In the genomic region with DNA sequence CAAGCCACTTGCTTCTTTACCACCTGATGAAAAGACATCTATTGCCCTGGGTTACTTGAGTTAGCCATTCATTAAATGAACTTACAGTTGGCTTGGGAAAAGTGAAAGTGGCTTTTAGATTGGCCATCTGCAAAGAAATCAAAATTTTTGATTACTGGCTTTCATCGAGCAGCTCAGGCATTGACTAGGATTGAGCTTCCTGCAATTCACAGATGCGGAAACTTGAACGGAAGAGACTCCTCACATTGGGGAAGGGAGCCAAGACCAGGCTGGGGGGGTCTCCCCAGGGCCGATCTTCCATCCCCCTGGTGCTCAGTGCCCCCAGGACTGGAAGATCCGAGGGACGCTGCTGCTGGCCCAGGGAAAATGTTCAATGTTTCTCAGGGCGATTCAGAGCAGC, we compare ENCODE assay signal across 25 cellular contexts.
A peak's percentile ranks its signal among the peaks of the same experiment; 100 is the strongest.
DNase-seq lines count a peak whose midpoint lies in the region; ATAC-seq and TF ChIP-seq lines count a peak whose summit lies in the region.
"Had no signal": no experiment of that assay in that cellular context is flagged by ENCODE, and none has a peak within 500 bp of the region (broad histone marks: within the 10 kb centered on the region; RNA-seq: fewer than 3 reads in every experiment).

No MANE protein-coding gene starts in this region.

- DNase-seq in heart left ventricle = no peak
- no peak for DNase-seq in Right ventricle myocardium inferior (ENCODE audit: missing footprints)
- DNase-seq in dermis microvascular lymphatic vessel endothelial cell (ENCODE audit: low read depth in 2 of 2) = peak; percentile 5 to 64
- no peak for DNase-seq in neuronal stem cell (ENCODE audit: low spot score)
- no peak for DNase-seq in AG08396 (ENCODE audit: low spot score)
- no peak for DNase-seq in HFFc6
- no peak for DNase-seq in NCI-H1694 treated with DMSO at 0.1 percent for 48 hours (lab: John Stamatoyannopoulos, UW)
- DNase-seq: ACHN, EL, GF-D8, KG1, NCI-H1092 treated with DMSO at 0.1 percent for 48 hours, NCI-H146, NCI-H2029 treated with DMSO at 0.1 percent for 48 hours, NCI-H2171, NCI-H345, NCI-H524, NCI-H82, Peyer's patch had no signal

- H3K4ac ChIP-seq in neuronal stem cell (ENCODE audit: low read length) = no peak overlapping the region

- no peaks in the 10 kb centered on the region for H3K9me3 Mint-ChIP-seq in HFFc6
- H3K9me3 Mint-ChIP-seq: GM23338 had no signal

- H3K4me1 Mint-ChIP-seq in HFFc6 (ENCODE audit: low read depth) = 0 out of 2 replicates have a peak, but pooled peaks cover 6% of the 10 kb centered on the region

- peak overlapping the region in 3 of 12 donors; percentile 15 to 29 (median 21) for H3K27ac ChIP-seq in heart left ventricle
- H3K27ac ChIP-seq in neuronal stem cell (replicated peaks; ENCODE audit: low read length) = no peak overlapping the region
- H3K27ac ChIP-seq: 22Rv1; BLaER1 treated with 17β-estradiol and CSF1 and Interleukin-3, amounts not matched to agents 10 nM and 100 nM; Peyer's patch; SJSA1 had no signal

- no peak overlapping the region for H3K4me3 Mint-ChIP-seq in HFFc6
- H3K4me3 Mint-ChIP-seq: GM23338 had no signal

- ATAC-seq in heart left ventricle = peak; percentile 16 to 54 (median 26)
- ATAC-seq in Right ventricle myocardium inferior = no peak
- ATAC-seq: GM23338 had no signal

- no peaks in the 10 kb centered on the region for H4K20me1 ChIP-seq in Loucy (ENCODE audit: insufficient read depth, low read length, poor library complexity, severe bottlenecking)

- intact Hi-C loops in heart left ventricle (cut with DNase I) (loop anchor here in 1 of 10 donors (10.0 kb wide), 1 partner anchor 574 kb away; no protein-coding TSS in a partner anchor), Right ventricle myocardium inferior (cut with DNase I) (no loop called here)

- H3K9me3 ChIP-seq in heart left ventricle (no peaks in the 10 kb centered on the region), Loucy (ENCODE audit: insufficient read depth, low read depth, low read length) (no peaks in the 10 kb centered on the region), neuronal stem cell (replicated peaks in 1 of 2; ENCODE audit: control insufficient read depth in 2 of 2, insufficient read depth in 1 of 2, low read depth in 1 of 2, low read length in 2 of 2) (peaks cover 0 to 4% of the 10 kb centered on the region in 2 donors)
- H3K9me3 ChIP-seq: BLaER1 treated with 17β-estradiol and CSF1 and Interleukin-3, amounts not matched to agents 10 nM and 100 nM; HAP-1; Peyer's patch; SJSA1 had no signal

- no peak for TF ChIP-seq POLR2A in heart left ventricle (IDR thresholded peaks at IDR 0.05)

- H3K18ac ChIP-seq in neuronal stem cell (ENCODE audit: low read length) = no peak overlapping the region

- H3K36me3 Mint-ChIP-seq in HFFc6 (ENCODE audit: low read depth) = peaks cover 27% of the 10 kb centered on the region

- 66 to 82% (median 71%) methylated on average over 7 of the region's 7 CpGs for WGBS in heart left ventricle, 4 donors
- no CpG with 5 or more reads among the region's 7 CpGs for WGBS in neuronal stem cell (ENCODE audit: extremely low coverage in 2 of 2, insufficient read length in 2 of 2, insufficient replicate concordance in 1 of 2), 2 donors

- no peak overlapping the region for H3K4me2 ChIP-seq in Loucy (ENCODE audit: low read depth, low read length, poor library complexity, severe bottlenecking)
- no peak overlapping the region for H3K4me2 ChIP-seq in neuronal stem cell (ENCODE audit: insufficient read depth, low read length, poor library complexity, severe bottlenecking)
- H3K4me2 ChIP-seq: BLaER1 treated with 17β-estradiol and CSF1 and Interleukin-3, amounts not matched to agents 10 nM and 100 nM; GM23338 had no signal

- H3K79me2 ChIP-seq in Loucy (ENCODE audit: insufficient read depth, low read length) = peaks cover 27% of the 10 kb centered on the region

- H3K9me2 ChIP-seq in Loucy (replicated peaks; ENCODE audit: low read depth, low read length) = no peaks in the 10 kb centered on the region

- no peak for TF ChIP-seq CTCF in heart left ventricle (IDR thresholded peaks at IDR 0.05)
- no peak for TF ChIP-seq CTCF in Loucy (conservative IDR thresholded peaks at IDR 0.05; ENCODE audit: low read length)
- TF ChIP-seq CTCF in HFFc6 (IDR thresholded peaks at IDR 0.05) = no peak

- peaks cover 7% of the 10 kb centered on the region for H3F3A ChIP-seq in Loucy (ENCODE audit: low read depth)

- H3K79me1 ChIP-seq in neuronal stem cell (ENCODE audit: low read depth, low read length) = no peaks in the 10 kb centered on the region

- H2BK15ac ChIP-seq in neuronal stem cell (ENCODE audit: low read length) = no peak overlapping the region

- H2BK120ac ChIP-seq in neuronal stem cell (ENCODE audit: low read depth, low read length) = no peak overlapping the region

- H2AFZ ChIP-seq in Loucy (ENCODE audit: low read length) (no peak overlapping the region), neuronal stem cell (ENCODE audit: low read length) (no peak overlapping the region)
- H2AFZ ChIP-seq: GM23338 had no signal

- peak overlapping the region in 8 of 12 donors; percentile 7 to 36 (median 26) for H3K4me3 ChIP-seq in heart left ventricle
- no peak overlapping the region for H3K4me3 ChIP-seq in Loucy (ENCODE audit: low read length, poor library complexity, severe bottlenecking)
- H3K4me3 ChIP-seq in neuronal stem cell (ENCODE audit: low read length in 2 of 2) = no peak overlapping the region
- H3K4me3 ChIP-seq: BLaER1 treated with 17β-estradiol and CSF1 and Interleukin-3, amounts not matched to agents 10 nM and 100 nM; GM23338; HAP-1; Peyer's patch; SJSA1 had no signal

- H3K9ac ChIP-seq in Loucy (ENCODE audit: low read depth, low read length, poor library complexity, severe bottlenecking) (peak overlapping the region; percentile 42), neuronal stem cell (ENCODE audit: low read depth, low read length, poor library complexity) (no peak overlapping the region)
- H3K9ac ChIP-seq: BLaER1 treated with 17β-estradiol and CSF1 and Interleukin-3, amounts not matched to agents 10 nM and 100 nM had no signal

- H2AK5ac ChIP-seq in neuronal stem cell (ENCODE audit: low read depth, low read length) = peak overlapping the region; percentile 25

- H4K8ac ChIP-seq in neuronal stem cell (ENCODE audit: low read depth, low read length) = no peak overlapping the region

- peaks cover 2% of the 10 kb centered on the region; the same call in 1 of the 2 replicates for H3K27me3 Mint-ChIP-seq in HFFc6 (ENCODE audit: insufficient read depth)

- H3K36me3 ChIP-seq in heart left ventricle (peaks cover 0 to 80% (median 27%) of the 10 kb centered on the region in 9 donors), Loucy (ENCODE audit: insufficient read depth, low read length) (peaks cover 54% of the 10 kb centered on the region), neuronal stem cell (replicated peaks in 1 of 2; ENCODE audit: control insufficient read depth in 2 of 2, insufficient read depth in 2 of 2, low read length in 2 of 2) (peaks cover 3 to 34% of the 10 kb centered on the region in 2 donors)

- H3K23ac ChIP-seq in neuronal stem cell (ENCODE audit: low read depth, low read length, poor library complexity) = no peak overlapping the region

- no peaks in the 10 kb centered on the region for H3K27me3 ChIP-seq in heart left ventricle
- no peaks in the 10 kb centered on the region for H3K27me3 ChIP-seq in Loucy (ENCODE audit: insufficient read depth, low read length, poor library complexity, severe bottlenecking)
- no peaks in the 10 kb centered on the region for H3K27me3 ChIP-seq in neuronal stem cell (ENCODE audit: control insufficient read depth in 3 of 3, insufficient read depth in 3 of 3, low read depth in 1 of 3, low read length in 3 of 3)
- H3K27me3 ChIP-seq: BLaER1 treated with 17β-estradiol and CSF1 and Interleukin-3, amounts not matched to agents 10 nM and 100 nM; Peyer's patch; SJSA1 had no signal

- no peak overlapping the region for H2BK5ac ChIP-seq in neuronal stem cell (ENCODE audit: low read length)

- H3K14ac ChIP-seq in neuronal stem cell (ENCODE audit: low read length) = no peak overlapping the region

- no peak overlapping the region for H3K27ac Mint-ChIP-seq in HFFc6

- H4K91ac ChIP-seq in neuronal stem cell (ENCODE audit: low read depth, low read length, poor library complexity) = no peak overlapping the region

- H3K4me1 ChIP-seq in heart left ventricle (peaks cover 0 to 17% (median 6%) of the 10 kb centered on the region in 12 donors), Loucy (ENCODE audit: insufficient read depth, low read length, poor library complexity, severe bottlenecking) (peaks cover 67% of the 10 kb centered on the region), neuronal stem cell (ENCODE audit: control insufficient read depth in 2 of 2, insufficient read depth in 1 of 2, low read depth in 1 of 2, low read length in 2 of 2) (no peaks in the 10 kb centered on the region)
- H3K4me1 ChIP-seq: HAP-1, Peyer's patch, SJSA1 had no signal

- H2BK12ac ChIP-seq in neuronal stem cell (ENCODE audit: low read length) = no peak overlapping the region

Comparison
In these comparisons a context has a peak if more than half of its experiments do, and no peak if none do; other contexts are left out.
1. DNase-seq: peak in dermis microvascular lymphatic vessel endothelial cell (2 of 2); none in heart left ventricle (0 of 5), Right ventricle myocardium inferior (single experiment), neuronal stem cell (single experiment), AG08396 (single experiment), HFFc6 (single experiment) and NCI-H1694 treated with DMSO at 0.1 percent for 48 hours (single experiment).
2. H3K4me3 ChIP-seq: peak in heart left ventricle (8 of 12); none in Loucy (single experiment) and neuronal stem cell (0 of 2).